ENCODE assay signal across 8 cellular contexts in the genomic region with DNA sequence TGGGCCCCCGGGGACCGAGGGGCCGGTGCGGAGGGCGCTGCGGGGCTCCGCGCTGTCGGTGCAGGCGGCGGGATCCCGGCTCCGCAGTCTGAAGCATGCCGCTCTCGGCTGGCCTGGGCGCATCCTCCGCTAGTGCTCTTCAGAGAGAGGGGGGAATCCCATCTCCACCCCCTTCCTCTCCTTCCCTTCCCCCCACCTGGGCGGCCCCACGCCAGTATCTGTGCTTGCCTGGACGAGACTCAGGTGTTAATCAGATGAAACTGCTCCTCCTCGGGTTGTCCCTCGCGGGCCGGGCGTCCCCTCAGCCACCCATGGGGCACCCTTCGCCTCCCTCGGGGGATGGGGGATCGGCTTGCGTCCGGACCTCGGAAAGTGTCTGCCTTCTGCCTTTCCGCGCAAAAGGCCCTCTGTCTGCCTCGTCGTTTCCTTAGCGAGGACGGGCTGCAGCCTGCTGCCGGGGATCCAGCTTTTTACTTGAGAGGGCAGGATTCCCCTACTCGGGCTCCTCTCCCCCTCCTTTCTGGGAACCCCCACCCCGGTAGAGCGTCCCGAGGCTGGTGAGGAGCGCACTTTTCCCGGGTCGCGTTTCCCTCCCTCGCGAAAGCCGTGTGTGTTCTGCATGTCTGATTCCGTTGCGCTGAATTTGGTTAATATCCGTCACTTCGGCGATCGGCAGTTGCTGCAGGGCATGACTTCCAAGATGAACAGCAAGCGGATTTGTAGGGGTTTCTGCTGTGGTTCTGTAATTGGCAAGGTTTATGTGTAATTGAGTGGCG. TPM values are rescaled to one million over a fixed set of nuclear protein-coding genes. Genes with fewer than 3 reads are reported as not detected.
DNase-seq lines count a peak whose midpoint lies in the region; ATAC-seq, FAIRE-seq and TF ChIP-seq lines count a peak whose summit lies in the region.

No MANE protein-coding gene starts in this region.

- DNase-seq in NCI-H2081 (lab: John Stamatoyannopoulos, UW) (peak; percentile 14 to 60), NCI-H2081 treated with DMSO at 0.1 percent for 48 hours (lab: John Stamatoyannopoulos, UW) (no peak), SK-MEL-5 (ENCODE audit: low read depth, low spot score) (peak; percentile 29), heart left ventricle (peak; percentile 28 to 70 (median 36)), pancreas (peak; percentile 30 to 83 (median 59)), vagina (ENCODE audit: extremely low spot score in 2 of 2) (no peak)
- DNase-seq in activated naive CD8-positive, alpha-beta T cell treated with anti-CD3 and anti-CD28 coated beads, Interleukin-2, amount 50 U/mL, for 16 hours (ENCODE audit: low read depth, low spot score) = peak; percentile 4

- H3K27ac ChIP-seq in heart left ventricle (peak overlapping the region; percentile 88 to 97 (median 94)), pancreas (peak overlapping the region; percentile 78 to 96 (median 89)), vagina (peak overlapping the region; percentile 92)

- intact Hi-C loops in heart left ventricle (cut with DNase I) (loop anchor here in 3 of 10 donors (2.0 to 10.0 kb wide), 5 partner anchors 58 to 853 kb away; a partner anchor contains a TSS), pancreas (cut with DNase I) (no loop called here), vagina (cut with DNase I) (no loop called here)

- peak overlapping the region; percentile 78 to 97 (median 89) for H3K4me3 ChIP-seq in heart left ventricle
- peak overlapping the region; percentile 86 to 97 (median 92) for H3K4me3 ChIP-seq in pancreas
- H3K4me3 ChIP-seq in vagina = peak overlapping the region; percentile 64 to 83

- in situ Hi-C loops in SK-MEL-5 (cut with HindIII; ENCODE audit: low pct_unique_long_range_greater_than_20kb, low sequenced_read_pairs) = no loop called here

- TF ChIP-seq CTCF in heart left ventricle (IDR thresholded peaks at IDR 0.05) (peak in 1 of 12 donors; percentile 4), pancreas (IDR thresholded peaks at IDR 0.05) (no peak), vagina (IDR thresholded peaks at IDR 0.05) (no peak)

- no peak for TF ChIP-seq POLR2A in heart left ventricle (IDR thresholded peaks at IDR 0.05)
- no peak for TF ChIP-seq POLR2A in vagina (IDR thresholded peaks at IDR 0.05)

- no peaks in the 10 kb centered on the region for H3K36me3 ChIP-seq in heart left ventricle
- no peaks in the 10 kb centered on the region for H3K36me3 ChIP-seq in pancreas
- no peaks in the 10 kb centered on the region for H3K36me3 ChIP-seq in vagina

- 0 to 1% (median 1%) methylated on average over 24 to 57 of the region's 57 CpGs for WGBS in heart left ventricle, 4 donors
- WGBS in pancreas, 2 donors = 0 to 1% methylated on average over 45 to 57 of the region's 57 CpGs

- H3K4me1 ChIP-seq in heart left ventricle = peaks cover 0 to 48% (median 35%) of the 10 kb centered on the region in 12 donors
- peaks cover 5 to 23% (median 15%) of the 10 kb centered on the region in 3 donors for H3K4me1 ChIP-seq in pancreas
- H3K4me1 ChIP-seq in vagina = peaks cover 23% of the 10 kb centered on the region

- FAIRE-seq in pancreas (lab: Jason Lieb, UNC) = no peak

- no peaks in the 10 kb centered on the region for H3K27me3 ChIP-seq in heart left ventricle
- no peaks in the 10 kb centered on the region for H3K27me3 ChIP-seq in pancreas
- H3K27me3 ChIP-seq in vagina = no peaks in the 10 kb centered on the region

- no peaks in the 10 kb centered on the region for H3K9me3 ChIP-seq in heart left ventricle
- no peaks in the 10 kb centered on the region for H3K9me3 ChIP-seq in pancreas
- H3K9me3 ChIP-seq in vagina = no peaks in the 10 kb centered on the region

- ATAC-seq in HG03095 (IDR thresholded peaks at IDR 0.05; ENCODE audit: unreplicated experiment) (peak; percentile 33), heart left ventricle (peak in 3 of 4 donors; percentile 2 to 14 (median 3)), pancreas (peak; percentile 14 to 33 (median 26))

RNA-seq across cellular contexts. Expression of a gene that starts 1.1 kb away (rescaled TPM):
- 28.6 and 29.4 TPM in 2 replicates for total RNA-seq in SK-MEL-5 (2014; rRNA removed; shearing (Covaris generic))
- polyA plus RNA-seq in SK-MEL-5 (2015; cell fraction: cytosol; rRNA removed) = 27.1 and 63.7 TPM in 2 replicates
- polyA plus RNA-seq in SK-MEL-5 (2015; cell fraction: nucleus; rRNA removed) = 10.3 and 23.0 TPM in 2 replicates
- 10 to 100 TPM; 17.7 to 37.1 (median 30.1) TPM for total RNA-seq in heart left ventricle
- 10 to 100 TPM; 15.2 to 34.7 TPM for polyA plus RNA-seq in heart left ventricle
- 10 to 100 TPM; 21.3 to 47.6 (median 24.4) TPM for total RNA-seq in pancreas
- polyA plus RNA-seq in pancreas = 10 to 100 TPM; 20.3 to 30.4 TPM
- 12.5 TPM for total RNA-seq in vagina

RNA-seq across cellular contexts. Expression of a gene that starts 22.9 kb away (rescaled TPM):
- total RNA-seq in SK-MEL-5 (2014; rRNA removed; shearing (Covaris generic)) = not detected in 2 replicates
- polyA plus RNA-seq in SK-MEL-5 (2015; cell fraction: cytosol; rRNA removed) = not detected in 2 replicates
- not detected in 2 replicates for polyA plus RNA-seq in SK-MEL-5 (2015; cell fraction: nucleus; rRNA removed)
- total RNA-seq in heart left ventricle (not detected), pancreas (1 to 10 TPM in 4 of 6 donors, under 1 TPM in 1, not detected in 1; 0.43 to 6.6 (median 1.7) TPM), vagina (not detected)
- polyA plus RNA-seq in heart left ventricle (not detected), pancreas (1 to 10 TPM in 1 of 2 donors, not detected in 1; 1.2 TPM)

Comparison
In these comparisons a context has a peak if more than half of its experiments do, and no peak if none do; other contexts are left out.
1. DNase-seq: peak in NCI-H2081 (2 of 2), SK-MEL-5 (single experiment), activated naive CD8-positive, alpha-beta T cell treated with anti-CD3 and anti-CD28 coated beads, Interleukin-2, amount 50 U/mL, for 16 hours (single experiment), heart left ventricle (5 of 5) and pancreas (6 of 6); none in NCI-H2081 treated with DMSO at 0.1 percent for 48 hours (single experiment) and vagina (0 of 2).
2. Peak in every context shown above with its lines, with median percentiles within 50 percentile points of each other: ATAC-seq, H3K27ac ChIP-seq and H3K4me3 ChIP-seq.